Comparison of ENCODE assay signal across 27 cellular contexts in genomic region chr2:118128826-118129225, GRCh38.
"Had no signal": no experiment of that assay in that cellular context is flagged by ENCODE, and none has a peak within 500 bp of the region (broad histone marks: within the 10 kb centered on the region; RNA-seq: fewer than 3 reads in every experiment).

No MANE protein-coding gene starts in this region.

- H3K4me1 ChIP-seq: prostate gland had no signal

- H3K36me3 ChIP-seq: left lung, lower lobe of right lung, pancreas, prostate gland, suprapubic skin, thoracic aorta, tibial artery, upper lobe of right lung had no signal

- ATAC-seq: left colon; left lung; lower lobe of right lung; naive thymus-derived CD8-positive, alpha-beta T cell; pancreas; right cardiac atrium; sciatic nerve; stimulated activated effector memory CD8-positive, alpha-beta T cell treated with anti-CD3 and anti-CD28 coated beads, Interleukin-12 subunit alpha, Interleukin-12 subunit beta, amount 100 ng/mL, for 72 hours; upper lobe of right lung had no signal

- DNase-seq: immature natural killer cell; kidney; left colon; left lung; lower lobe of right lung; mammary epithelial cell; mesenchymal stem cell; naive thymus-derived CD8-positive, alpha-beta T cell; nucleus accumbens; pancreas; posterior cingulate gyrus; retina; right cardiac atrium; stimulated activated CD4-positive, alpha-beta T cell treated with anti-CD3 and anti-CD28 coated beads, Interleukin-12 subunit alpha, Interleukin-12 subunit beta, amount 100 ng/mL, for 4 hours; stimulated activated CD4-positive, alpha-beta T cell treated with anti-CD3 and anti-CD28 coated beads, Interleukin-15, amount 100 ng/mL, for 24 hours; stimulated activated CD4-positive, alpha-beta T cell treated with anti-CD3 and anti-CD28 coated beads, Interleukin-2, amount 100 ng/mL, for 24 hours; stimulated activated CD4-positive, alpha-beta T cell treated with anti-CD3 and anti-CD28 coated beads, Interleukin-4, amount 100 ng/mL, for 24 hours; stimulated activated naive CD4-positive, alpha-beta T cell; tibial artery; trophoblast cell; upper lobe of right lung had no signal

- H3K27ac ChIP-seq: left lung, lower lobe of right lung, pancreas, prostate gland, skin epidermis, suprapubic skin, thoracic aorta, tibial artery, upper lobe of right lung had no signal

- H3K27me3 ChIP-seq: left lung, pancreas, suprapubic skin, tibial artery, upper lobe of right lung had no signal

- H3K4me3 ChIP-seq: left lung, lower lobe of right lung, pancreas, prostate gland, skin epidermis, suprapubic skin, thoracic aorta, tibial artery, upper lobe of right lung had no signal

- H3K9me3 ChIP-seq: left lung, lower lobe of right lung, pancreas, prostate gland, suprapubic skin, thoracic aorta, tibial artery, upper lobe of right lung had no signal
